In genomic region chr4:102620697-102621497, GRCh38 we compare ENCODE assay signal across 7 cellular contexts.
DNase-seq lines count a peak whose midpoint lies in the region; ATAC-seq and TF ChIP-seq lines count a peak whose summit lies in the region.

No MANE protein-coding gene starts in this region.

- peak overlapping the region; percentile 68 to 85 for H3K27ac Mint-ChIP-seq in T-cell
- peak overlapping the region in 1 of 6 donors; percentile 89 for H3K27ac Mint-ChIP-seq in naive B cell

- H3K4me2 ChIP-seq in DND-41 (ENCODE audit: insufficient read depth, low read length) = no peak overlapping the region

- no peak overlapping the region for H3K4me3 Mint-ChIP-seq in T-cell
- no peak overlapping the region for H3K4me3 Mint-ChIP-seq in naive B cell

- no peaks in the 10 kb centered on the region for H3K79me2 ChIP-seq in DND-41 (ENCODE audit: insufficient read depth, low read length)

- TF ChIP-seq CTCF in DND-41 (IDR thresholded peaks at IDR 0.05; ENCODE audit: borderline replicate concordance, extremely low read depth, low read length, poor library complexity, severe bottlenecking) (peak; percentile 66), GM20000 (IDR thresholded peaks at IDR 0.05; ENCODE audit: extremely low read depth, missing control alignments) (no peak), esophagus squamous epithelium (IDR thresholded peaks at IDR 0.05) (peak; percentile 19 to 72 (median 49))

- H3K27me3 ChIP-seq in DND-41 (ENCODE audit: insufficient read depth, low read length, poor library complexity) (no peaks in the 10 kb centered on the region), esophagus squamous epithelium (no peaks in the 10 kb centered on the region)

- intact Hi-C loops in esophagus squamous epithelium (cut with DNase I) = loop anchor here (10.0 kb wide), 1 partner anchor 176 kb away; no protein-coding TSS in a partner anchor

- peaks cover 7% of the 10 kb centered on the region; the same call in 1 of the 2 replicates for H3K36me3 ChIP-seq in DND-41 (ENCODE audit: insufficient read depth, low read length)
- H3K36me3 ChIP-seq in esophagus squamous epithelium = peaks cover 0 to 17% (median 9%) of the 10 kb centered on the region in 3 donors

- POLR2A ChIA-PET in T-cell (lab: Charles Lee) = no interaction called here

- H3K27me3 Mint-ChIP-seq in T-cell = no peaks in the 10 kb centered on the region
- no peaks in the 10 kb centered on the region for H3K27me3 Mint-ChIP-seq in naive B cell

- peak overlapping the region; percentile 0; the same call in 1 of the 2 replicates for H2AFZ ChIP-seq in DND-41 (ENCODE audit: low read depth, low read length)

- TF ChIP-seq POLR2A in esophagus squamous epithelium (IDR thresholded peaks at IDR 0.05) = no peak

- peaks cover 56 to 61% (median 60%) of the 10 kb centered on the region in 3 donors for H3K4me1 Mint-ChIP-seq in T-cell
- peaks cover 7 to 8% (median 7%) of the 10 kb centered on the region in 3 donors for H3K4me1 Mint-ChIP-seq in naive B cell

- H3K36me3 Mint-ChIP-seq in T-cell = peaks cover 18% of the 10 kb centered on the region
- H3K36me3 Mint-ChIP-seq in naive B cell = peaks cover 0 to 7% of the 10 kb centered on the region in 2 donors

- no peak overlapping the region for H3K4me3 ChIP-seq in DND-41 (ENCODE audit: low read depth in 1 of 2, low read length in 2 of 2)
- no peak overlapping the region for H3K4me3 ChIP-seq in esophagus squamous epithelium

- H4K20me1 ChIP-seq in DND-41 (ENCODE audit: insufficient read depth, low read length) = no peaks in the 10 kb centered on the region

- H3K9ac ChIP-seq in DND-41 (ENCODE audit: low read depth, low read length) = no peak overlapping the region

- H3K27ac ChIP-seq in DND-41 (ENCODE audit: low read length) (no peak overlapping the region), esophagus squamous epithelium (no peak overlapping the region)

- H3K9me3 ChIP-seq in DND-41 (ENCODE audit: insufficient read depth, low read length, severe bottlenecking) (no peaks in the 10 kb centered on the region), esophagus squamous epithelium (no peaks in the 10 kb centered on the region)

- H3K4me1 ChIP-seq in DND-41 (ENCODE audit: insufficient read depth, low read length) = peaks cover 12% of the 10 kb centered on the region
- H3K4me1 ChIP-seq in esophagus squamous epithelium = peaks cover 0 to 7% (median 0%) of the 10 kb centered on the region in 3 donors

- peak; percentile 24 for DNase-seq in DND-41
- DNase-seq in GM20000 (ENCODE audit: low spot score) = peak; percentile 38
- DNase-seq in LoVo (ENCODE audit: low spot score) = peak; percentile 83
- no peak for DNase-seq in T-cell
- no peak for DNase-seq in esophagus squamous epithelium (lab: John Stamatoyannopoulos, UW)
- DNase-seq in naive B cell = no peak

- ATAC-seq in DND-41 (ENCODE audit: insufficient read depth, low read depth) (peak; percentile 73), T-cell (replicated peaks in 1 of 4) (peak; percentile 24 to 63 (median 37)), naive B cell (ENCODE audit: low read depth in 2 of 2) (peak; percentile 35 to 37), HG03025 (IDR thresholded peaks at IDR 0.05; ENCODE audit: low FRiP score, unreplicated experiment) (no peak)

- CTCF ChIA-PET in T-cell (lab: Charles Lee) = interaction anchor here (0.6 to 1.5 kb wide), 9 partner anchors 8 to 388 kb away, joined by 3 to 4 read pairs (median 3); no protein-coding TSS in a partner anchor

- H3K9me3 Mint-ChIP-seq in T-cell = no peaks in the 10 kb centered on the region
- H3K9me3 Mint-ChIP-seq in naive B cell = no peaks in the 10 kb centered on the region

- 78 to 79% methylated on average over 8 of the region's 8 CpGs for WGBS in esophagus squamous epithelium, 2 donors

Comparison
In these comparisons a context has a peak if more than half of its experiments do, and no peak if none do; other contexts are left out.
1. DNase-seq: peak in DND-41 (single experiment), GM20000 (single experiment) and LoVo (single experiment); none in T-cell (0 of 34), esophagus squamous epithelium (single experiment) and naive B cell (single experiment).